Comparison of ENCODE assay signal across 1 cellular context in genomic region chr18:2171840-2172625, GRCh38.
TF ChIP-seq lines count a peak whose summit lies in the region.

No MANE protein-coding gene starts in this region.

TF ChIP-seq in A549, 52 proteins besides CTCF, POLR2A, EP300 and RAD21 (continued from another document):
- TF ChIP-seq FOSL2 (IDR thresholded peaks at IDR 0.05), result no peak
- no peak for TF ChIP-seq FOSL2 (CRISPR knock-in tag; IDR thresholded peaks at IDR 0.05)
- no peak for TF ChIP-seq SREBF2 (IDR thresholded peaks at IDR 0.05)
TF ChIP-seq in A549: peak in this region for 0.
